In genomic region chr11:64119748-64120147, GRCh38 we compare ENCODE assay signal across 1 cellular context.
TF ChIP-seq lines count a peak whose summit lies in the region.

No MANE protein-coding gene starts in this region.

TF ChIP-seq in K562, 482 proteins besides CTCF, POLR2A, EP300 and RAD21 (continued from another document):
- TF ChIP-seq, protein P1, sequence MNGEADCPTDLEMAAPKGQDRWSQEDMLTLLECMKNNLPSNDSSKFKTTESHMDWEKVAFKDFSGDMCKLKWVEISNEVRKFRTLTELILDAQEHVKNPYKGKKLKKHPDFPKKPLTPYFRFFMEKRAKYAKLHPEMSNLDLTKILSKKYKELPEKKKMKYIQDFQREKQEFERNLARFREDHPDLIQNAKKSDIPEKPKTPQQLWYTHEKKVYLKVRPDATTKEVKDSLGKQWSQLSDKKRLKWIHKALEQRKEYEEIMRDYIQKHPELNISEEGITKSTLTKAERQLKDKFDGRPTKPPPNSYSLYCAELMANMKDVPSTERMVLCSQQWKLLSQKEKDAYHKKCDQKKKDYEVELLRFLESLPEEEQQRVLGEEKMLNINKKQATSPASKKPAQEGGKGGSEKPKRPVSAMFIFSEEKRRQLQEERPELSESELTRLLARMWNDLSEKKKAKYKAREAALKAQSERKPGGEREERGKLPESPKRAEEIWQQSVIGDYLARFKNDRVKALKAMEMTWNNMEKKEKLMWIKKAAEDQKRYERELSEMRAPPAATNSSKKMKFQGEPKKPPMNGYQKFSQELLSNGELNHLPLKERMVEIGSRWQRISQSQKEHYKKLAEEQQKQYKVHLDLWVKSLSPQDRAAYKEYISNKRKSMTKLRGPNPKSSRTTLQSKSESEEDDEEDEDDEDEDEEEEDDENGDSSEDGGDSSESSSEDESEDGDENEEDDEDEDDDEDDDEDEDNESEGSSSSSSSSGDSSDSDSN (IDR thresholded peaks at IDR 0.05; ENCODE audit: borderline replicate concordance in 1 of 2, low read depth in 2 of 2, low read length in 2 of 2): no peak
- TF ChIP-seq, protein P2, sequence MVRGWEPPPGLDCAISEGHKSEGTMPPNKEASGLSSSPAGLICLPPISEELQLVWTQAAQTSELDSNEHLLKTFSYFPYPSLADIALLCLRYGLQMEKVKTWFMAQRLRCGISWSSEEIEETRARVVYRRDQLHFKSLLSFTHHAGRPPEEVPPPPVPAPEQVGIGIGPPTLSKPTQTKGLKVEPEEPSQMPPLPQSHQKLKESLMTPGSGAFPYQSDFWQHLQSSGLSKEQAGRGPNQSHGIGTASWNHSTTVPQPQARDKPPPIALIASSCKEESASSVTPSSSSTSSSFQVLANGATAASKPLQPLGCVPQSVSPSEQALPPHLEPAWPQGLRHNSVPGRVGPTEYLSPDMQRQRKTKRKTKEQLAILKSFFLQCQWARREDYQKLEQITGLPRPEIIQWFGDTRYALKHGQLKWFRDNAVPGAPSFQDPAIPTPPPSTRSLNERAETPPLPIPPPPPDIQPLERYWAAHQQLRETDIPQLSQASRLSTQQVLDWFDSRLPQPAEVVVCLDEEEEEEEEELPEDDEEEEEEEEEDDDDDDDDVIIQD (CRISPR knock-in tag; IDR thresholded peaks at IDR 0.05): no peak
- TF ChIP-seq RBM25 (IDR thresholded peaks at IDR 0.05; ENCODE audit: low read depth, low read length, severe bottlenecking) (no peak), KDM1A (IDR thresholded peaks at IDR 0.05) (no peak), ATF3 (IDR thresholded peaks at IDR 0.05) (peak; percentile 55), ATF3 (CRISPR knock-in tag; conservative IDR thresholded peaks at IDR 0.05) (no peak)
